Comparison of ENCODE assay signal across 8 cellular contexts in the genomic region with DNA sequence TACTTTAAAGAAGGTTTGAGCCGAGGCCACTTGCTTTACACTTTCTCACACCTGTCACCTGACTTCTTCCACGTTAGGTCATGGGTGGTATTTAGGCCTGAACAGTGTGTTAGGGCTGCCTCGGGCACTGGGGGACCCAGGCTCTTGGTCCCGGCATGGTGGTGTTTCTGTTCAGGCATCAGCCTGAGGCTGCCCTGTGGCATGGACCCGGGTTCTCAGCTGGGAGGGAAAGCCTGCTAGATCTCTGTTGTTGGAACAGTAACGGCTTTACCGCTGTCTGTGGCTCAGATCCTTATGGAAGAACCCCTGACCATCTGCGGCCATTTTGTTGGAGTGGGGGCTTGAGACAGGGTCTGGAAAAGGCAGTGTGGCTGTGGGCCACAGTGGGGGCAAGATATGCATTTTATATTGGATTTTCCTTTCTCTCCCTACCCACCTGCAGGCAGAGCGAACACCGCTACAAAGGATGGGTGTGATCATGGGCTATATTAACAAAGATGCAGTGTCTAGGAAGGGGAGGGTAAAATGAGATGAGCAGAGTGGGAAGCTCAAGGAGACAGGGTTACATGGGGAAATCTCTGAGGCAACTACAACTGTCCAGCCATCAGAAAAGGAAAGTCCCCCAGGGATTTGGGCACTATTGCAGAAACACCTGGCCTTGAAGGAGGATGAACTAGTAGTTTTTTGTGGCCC. TPM values are rescaled to one million over a fixed set of nuclear protein-coding genes. Genes with fewer than 3 reads are reported as not detected.
DNase-seq lines count a peak whose midpoint lies in the region; ATAC-seq and TF ChIP-seq lines count a peak whose summit lies in the region.

No MANE protein-coding gene starts in this region.

- intact Hi-C loops in IMR-90 (cut with micrococcal nuclease), result no loop called here

- H3K27ac ChIP-seq in IMR-90 (ENCODE audit: insufficient read depth, low read length), result no peak overlapping the region

- H2AK9ac ChIP-seq in IMR-90 (replicated peaks; ENCODE audit: low read depth, low read length, poor library complexity), result peak overlapping the region; percentile 16

- peak overlapping the region; percentile 32 for H2AFZ ChIP-seq in IMR-90 (replicated peaks; ENCODE audit: low read length, poor library complexity)

- no TSS peak for BruUV-seq in IMR-90 (replicated peaks; lab: Mats Ljungman, UMichigan)

- no peaks in the 10 kb centered on the region for H3K9me3 Mint-ChIP-seq in activated naive CD8-positive, alpha-beta T cell treated with anti-CD3 and anti-CD28 coated beads, Interleukin-2, amount 50 U/mL, for 24 hours
- no peaks in the 10 kb centered on the region for H3K9me3 Mint-ChIP-seq in natural killer cell treated with Interleukin-12 subunit alpha and Interleukin-12 subunit beta and Interleukin-15 and Interleukin-18, amount 100 ng/mL, for 72 hours

- CTCF ChIA-PET in IMR-90 (lab: Yijun Ruan, JAX), result interaction anchor here (0.7 to 1.4 kb wide), 2 partner anchors 115 to 138 kb away, joined by 3 to 4 read pairs; no protein-coding TSS in a partner anchor

- H3K27me3 Mint-ChIP-seq in activated naive CD8-positive, alpha-beta T cell treated with anti-CD3 and anti-CD28 coated beads, Interleukin-2, amount 50 U/mL, for 24 hours, result peaks cover 3% of the 10 kb centered on the region
- H3K27me3 Mint-ChIP-seq in natural killer cell treated with Interleukin-12 subunit alpha and Interleukin-12 subunit beta and Interleukin-15 and Interleukin-18, amount 100 ng/mL, for 72 hours, result peaks cover 4 to 5% of the 10 kb centered on the region in 2 donors

- H3K36me3 Mint-ChIP-seq in activated naive CD8-positive, alpha-beta T cell treated with anti-CD3 and anti-CD28 coated beads, Interleukin-2, amount 50 U/mL, for 24 hours (ENCODE audit: low read depth), result no peaks in the 10 kb centered on the region
- no peaks in the 10 kb centered on the region for H3K36me3 Mint-ChIP-seq in natural killer cell treated with Interleukin-12 subunit alpha and Interleukin-12 subunit beta and Interleukin-15 and Interleukin-18, amount 100 ng/mL, for 72 hours

- no peak overlapping the region for H2BK20ac ChIP-seq in IMR-90 (ENCODE audit: low read depth, low read length)

- H2BK5ac ChIP-seq in IMR-90 (ENCODE audit: low read depth, low read length, poor library complexity, severe bottlenecking), result no peak overlapping the region

- WGBS in IMR-90 (ENCODE audit: extremely low coverage in 2 of 2, insufficient read length in 1 of 2), 2 experiments, result 58% methylated on average over 4 of the region's 10 CpGs; no CpG with 5 or more reads in 1 of the 2 experiments

- no peak for TF ChIP-seq POLR2A in IMR-90 (IDR thresholded peaks at IDR 0.05; ENCODE audit: low read depth, low read length)

- H3K14ac ChIP-seq in IMR-90 (replicated peaks; ENCODE audit: low read depth, low read length), result no peak overlapping the region

- H3K9me1 ChIP-seq in IMR-90 (ENCODE audit: insufficient read depth, low read length), result no peaks in the 10 kb centered on the region

- H4K20me1 ChIP-seq in IMR-90 (ENCODE audit: insufficient read depth, low read length), result no peaks in the 10 kb centered on the region

- no peak overlapping the region for H2BK15ac ChIP-seq in IMR-90 (ENCODE audit: low read depth, low read length)

- H3K4me1 Mint-ChIP-seq in activated naive CD8-positive, alpha-beta T cell treated with anti-CD3 and anti-CD28 coated beads, Interleukin-2, amount 50 U/mL, for 24 hours, result peaks cover 7% of the 10 kb centered on the region
- H3K4me1 Mint-ChIP-seq in natural killer cell treated with Interleukin-12 subunit alpha and Interleukin-12 subunit beta and Interleukin-15 and Interleukin-18, amount 100 ng/mL, for 72 hours (ENCODE audit: low read depth in 2 of 2), result peaks cover 8 to 10% of the 10 kb centered on the region in 2 donors

- H3K27ac Mint-ChIP-seq in activated naive CD8-positive, alpha-beta T cell treated with anti-CD3 and anti-CD28 coated beads, Interleukin-2, amount 50 U/mL, for 24 hours, result no peak overlapping the region
- H3K27ac Mint-ChIP-seq in natural killer cell treated with Interleukin-12 subunit alpha and Interleukin-12 subunit beta and Interleukin-15 and Interleukin-18, amount 100 ng/mL, for 72 hours, result no peak overlapping the region

- TF ChIP-seq CTCF in IMR-90 (conservative IDR thresholded peaks at IDR 0.05; ENCODE audit: low read depth, low read length), result no peak

- dilution Hi-C loops in IMR-90 (cut with HindIII; ENCODE audit: low sequenced_read_pairs, unreplicated experiment), result no loop called here

- H3K4ac ChIP-seq in IMR-90 (ENCODE audit: low read depth, low read length), result no peak overlapping the region

- H3K9me3 ChIP-seq in IMR-90 (ENCODE audit: control insufficient read depth, insufficient read depth, low read length), result no peaks in the 10 kb centered on the region

- no peak overlapping the region for H4K91ac ChIP-seq in IMR-90 (ENCODE audit: insufficient read depth, low read depth, low read length)

- no peak overlapping the region for H3K56ac ChIP-seq in IMR-90 (ENCODE audit: extremely low read depth, insufficient read depth, low read length)

- no peak overlapping the region for H4K5ac ChIP-seq in IMR-90 (ENCODE audit: low read depth, low read length)

- TF ChIP-seq RAD21 in IMR-90 (IDR thresholded peaks at IDR 0.05; ENCODE audit: low read length), result no peak

- H3K4me3 Mint-ChIP-seq in activated naive CD8-positive, alpha-beta T cell treated with anti-CD3 and anti-CD28 coated beads, Interleukin-2, amount 50 U/mL, for 24 hours, result peak overlapping the region; percentile 65
- H3K4me3 Mint-ChIP-seq in natural killer cell treated with Interleukin-12 subunit alpha and Interleukin-12 subunit beta and Interleukin-15 and Interleukin-18, amount 100 ng/mL, for 72 hours, result peak overlapping the region; percentile 68

- DNase-seq in COLO668 (lab: John Stamatoyannopoulos, UW; ENCODE audit: unreplicated experiment), result peak; percentile 46
- no peak for DNase-seq in IMR-90
- no peak for DNase-seq in activated naive CD8-positive, alpha-beta T cell treated with anti-CD3 and anti-CD28 coated beads, Interleukin-2, amount 50 U/mL, for 24 hours
- DNase-seq in natural killer cell treated with Interleukin-12 subunit alpha and Interleukin-12 subunit beta and Interleukin-15 and Interleukin-18, amount 100 ng/mL, for 72 hours (ENCODE audit: low spot score), result no peak
- DNase-seq in HT-29 (ENCODE audit: low spot score), result no peak

- in situ Hi-C loops in IMR-90 (cut with MboI; ENCODE audit: low sequenced_read_pairs), result no loop called here

- H3K4me3 ChIP-seq in IMR-90 (ENCODE audit: insufficient read depth, low read depth, low read length), result no peak overlapping the region

- no peak overlapping the region for H3K23ac ChIP-seq in IMR-90 (ENCODE audit: low read depth, low read length)

- POLR2A ChIA-PET in IMR-90 (lab: Charles Lee; ENCODE audit: unreplicated experiment), result no interaction called here

- no peak overlapping the region for H3K9ac ChIP-seq in IMR-90 (ENCODE audit: low read depth, low read length)

- H2AK5ac ChIP-seq in IMR-90 (ENCODE audit: low read depth, low read length), result no peak overlapping the region

- H3K18ac ChIP-seq in IMR-90 (ENCODE audit: low read depth, low read length), result no peak overlapping the region

- no peak overlapping the region for H4K8ac ChIP-seq in IMR-90 (ENCODE audit: low read depth in 2 of 2, low read length in 2 of 2)

- peaks cover 24% of the 10 kb centered on the region; the same call in 1 of the 2 replicates for H3K27me3 ChIP-seq in IMR-90 (ENCODE audit: control insufficient read depth, insufficient read depth, low read length)

- H2BK120ac ChIP-seq in IMR-90 (ENCODE audit: low read depth, low read length), result no peak overlapping the region

- no peaks in the 10 kb centered on the region for H3K36me3 ChIP-seq in IMR-90 (ENCODE audit: control insufficient read depth, insufficient read depth, low read length)

- H3K4me2 ChIP-seq in IMR-90 (ENCODE audit: low read depth, low read length), result no peak overlapping the region

- H3K79me1 ChIP-seq in IMR-90 (ENCODE audit: low read depth in 1 of 2, low read length in 2 of 2), result no peaks in the 10 kb centered on the region

- no peaks in the 10 kb centered on the region for H3K4me1 ChIP-seq in IMR-90 (ENCODE audit: control insufficient read depth, insufficient read depth, low read length)

- ATAC-seq in IMR-90 (ENCODE audit: low read depth) (no peak), GM21529 (IDR thresholded peaks at IDR 0.05; ENCODE audit: unreplicated experiment) (no peak), GM19455 (IDR thresholded peaks at IDR 0.05; ENCODE audit: unreplicated experiment) (no peak), HG03571 (IDR thresholded peaks at IDR 0.05; ENCODE audit: unreplicated experiment) (no peak)
- ATAC-seq in activated naive CD8-positive, alpha-beta T cell treated with anti-CD3 and anti-CD28 coated beads, Interleukin-2, amount 50 U/mL, for 24 hours, result no peak
- no peak for ATAC-seq in natural killer cell treated with Interleukin-12 subunit alpha and Interleukin-12 subunit beta and Interleukin-15 and Interleukin-18, amount 100 ng/mL, for 72 hours

TF ChIP-seq in IMR-90, 13 proteins besides CTCF, POLR2A, EP300 and RAD21 (continues in another document):
- TF ChIP-seq RCOR1 (IDR thresholded peaks at IDR 0.05; ENCODE audit: insufficient replicate concordance, low read length), result no peak
- no peak for TF ChIP-seq FOS (IDR thresholded peaks at IDR 0.05; ENCODE audit: low read depth, low read length)
- no peak for TF ChIP-seq NFE2L2 (IDR thresholded peaks at IDR 0.05; ENCODE audit: low read depth, low read length)
- no peak for TF ChIP-seq USF2 (IDR thresholded peaks at IDR 0.05; ENCODE audit: low read depth, low read length)

RNA-seq across cellular contexts. Expression of gene KCNJ11, which starts 1.6 kb away (rescaled TPM):
- not detected in 2 replicates for total RNA-seq in IMR-90 (2012; rRNA removed)
- polyA plus RNA-seq in IMR-90 (2012; rRNA removed), result not detected in 2 replicates
- polyA plus RNA-seq in IMR-90 (2012; cell fraction: cytosol; rRNA removed), result not detected in 2 replicates
- polyA plus RNA-seq in IMR-90 (2012; cell fraction: nucleus; rRNA removed; ENCODE audit: low replicate concordance), result not detected in 2 replicates
- total RNA-seq in natural killer cell treated with Interleukin-12 subunit alpha and Interleukin-12 subunit beta and Interleukin-15 and Interleukin-18, amount 100 ng/mL, for 72 hours, result under 1 TPM in 1 of 2 donors, not detected in 1; 0.75 TPM
- total RNA-seq in HT-29 (2014; rRNA removed; shearing (Covaris generic)), result 2.1 and 6.6 TPM in 2 replicates

RNA-seq across cellular contexts. Expression of gene NCR3LG1, which starts 38.5 kb away (rescaled TPM):
- total RNA-seq in IMR-90 (2012; rRNA removed), result 3.9 and 4.1 TPM in 2 replicates
- polyA plus RNA-seq in IMR-90 (2012; rRNA removed), result 1.5 and 1.7 TPM in 2 replicates
- 0.27 and 0.52 TPM in 2 replicates for polyA plus RNA-seq in IMR-90 (2012; cell fraction: cytosol; rRNA removed)
- polyA plus RNA-seq in IMR-90 (2012; cell fraction: nucleus; rRNA removed; ENCODE audit: low replicate concordance), result 1.6 and 8.6 TPM in 2 replicates
- total RNA-seq in natural killer cell treated with Interleukin-12 subunit alpha and Interleukin-12 subunit beta and Interleukin-15 and Interleukin-18, amount 100 ng/mL, for 72 hours, result 1 to 10 TPM in 1 of 2 donors, under 1 TPM in 1; 0.70 to 1.4 TPM
- 12.7 and 14.6 TPM in 2 replicates for total RNA-seq in HT-29 (2014; rRNA removed; shearing (Covaris generic))
